In the genomic region with DNA sequence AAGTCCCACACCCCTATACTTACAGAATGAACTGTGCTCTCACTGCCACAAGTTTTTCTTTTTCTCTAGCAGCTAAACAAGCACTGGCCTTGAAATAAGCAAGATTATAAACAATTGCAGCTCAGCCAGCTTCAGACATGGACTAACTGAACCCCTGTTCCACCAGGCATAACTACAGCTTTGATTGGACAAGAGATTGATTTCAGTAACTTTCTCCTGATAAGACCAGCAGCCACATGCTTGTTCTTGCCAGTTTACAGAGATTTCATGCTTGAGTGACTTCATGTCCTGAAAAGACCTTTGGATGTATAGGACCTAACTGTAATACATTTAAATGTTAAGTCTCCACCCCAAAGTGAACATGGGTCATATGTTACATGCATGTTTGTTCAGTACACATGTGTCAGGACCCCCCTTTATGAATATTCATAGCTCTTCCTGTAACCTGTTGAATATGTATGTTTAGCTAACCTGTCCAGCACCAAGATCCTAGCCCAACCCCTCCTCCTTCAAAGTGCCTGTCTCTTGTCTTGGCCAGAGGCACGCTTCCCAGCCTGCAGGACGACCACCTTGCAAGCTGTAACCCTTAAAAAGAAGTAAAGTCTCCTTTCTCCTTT, we compare ENCODE assay signal across 2 cellular contexts.
TF ChIP-seq lines count a peak whose summit lies in the region.

No MANE protein-coding gene starts in this region.

TF ChIP-seq in HEK293, 187 proteins besides CTCF, POLR2A, EP300 and RAD21:
- TF ChIP-seq, protein P1, sequence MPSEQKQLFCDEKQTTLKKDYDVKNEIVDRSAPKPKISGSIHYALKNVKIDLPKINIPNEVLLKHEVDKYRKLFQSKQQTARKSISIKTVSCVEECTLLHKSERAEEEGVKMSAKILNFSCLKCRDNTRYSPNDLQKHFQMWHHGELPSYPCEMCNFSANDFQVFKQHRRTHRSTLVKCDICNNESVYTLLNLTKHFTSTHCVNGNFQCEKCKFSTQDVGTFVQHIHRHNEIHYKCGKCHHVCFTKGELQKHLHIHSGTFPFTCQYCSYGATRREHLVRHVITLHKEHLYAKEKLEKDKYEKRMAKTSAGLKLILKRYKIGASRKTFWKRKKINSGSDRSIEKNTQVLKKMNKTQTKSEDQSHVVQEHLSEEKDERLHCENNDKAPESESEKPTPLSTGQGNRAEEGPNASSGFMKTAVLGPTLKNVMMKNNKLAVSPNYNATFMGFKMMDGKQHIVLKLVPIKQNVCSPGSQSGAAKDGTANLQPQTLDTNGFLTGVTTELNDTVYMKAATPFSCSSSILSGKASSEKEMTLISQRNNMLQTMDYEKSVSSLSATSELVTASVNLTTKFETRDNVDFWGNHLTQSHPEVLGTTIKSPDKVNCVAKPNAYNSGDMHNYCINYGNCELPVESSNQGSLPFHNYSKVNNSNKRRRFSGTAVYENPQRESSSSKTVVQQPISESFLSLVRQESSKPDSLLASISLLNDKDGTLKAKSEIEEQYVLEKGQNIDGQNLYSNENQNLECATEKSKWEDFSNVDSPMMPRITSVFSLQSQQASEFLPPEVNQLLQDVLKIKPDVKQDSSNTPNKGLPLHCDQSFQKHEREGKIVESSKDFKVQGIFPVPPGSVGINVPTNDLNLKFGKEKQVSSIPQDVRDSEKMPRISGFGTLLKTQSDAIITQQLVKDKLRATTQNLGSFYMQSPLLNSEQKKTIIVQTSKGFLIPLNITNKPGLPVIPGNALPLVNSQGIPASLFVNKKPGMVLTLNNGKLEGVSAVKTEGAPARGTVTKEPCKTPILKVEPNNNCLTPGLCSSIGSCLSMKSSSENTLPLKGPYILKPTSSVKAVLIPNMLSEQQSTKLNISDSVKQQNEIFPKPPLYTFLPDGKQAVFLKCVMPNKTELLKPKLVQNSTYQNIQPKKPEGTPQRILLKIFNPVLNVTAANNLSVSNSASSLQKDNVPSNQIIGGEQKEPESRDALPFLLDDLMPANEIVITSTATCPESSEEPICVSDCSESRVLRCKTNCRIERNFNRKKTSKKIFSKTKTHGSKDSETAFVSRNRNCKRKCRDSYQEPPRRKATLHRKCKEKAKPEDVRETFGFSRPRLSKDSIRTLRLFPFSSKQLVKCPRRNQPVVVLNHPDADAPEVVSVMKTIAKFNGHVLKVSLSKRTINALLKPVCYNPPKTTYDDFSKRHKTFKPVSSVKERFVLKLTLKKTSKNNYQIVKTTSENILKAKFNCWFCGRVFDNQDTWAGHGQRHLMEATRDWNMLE (tag by site-specific recombination; conservative IDR thresholded peaks at IDR 0.05; ENCODE audit: low read depth), result no peak
- TF ChIP-seq ZEB2 (tag by site-specific recombination; IDR thresholded peaks at IDR 0.05), result no peak
- TF ChIP-seq SCRT2 (tag by site-specific recombination; IDR thresholded peaks at IDR 0.05), result peak; percentile 93
- TF ChIP-seq ZNF677 (tag by site-specific recombination; IDR thresholded peaks at IDR 0.05), result peak; percentile 20; the same call in 1 of the 2 replicates
- peak; percentile 86; the same call in 1 of the 2 replicates for TF ChIP-seq SCRT1 (tag by site-specific recombination; IDR thresholded peaks at IDR 0.05; ENCODE audit: borderline replicate concordance)
- 0 out of 2 replicates have a peak, but pooled peaks have one; percentile 63 for TF ChIP-seq ZSCAN30 (tag by site-specific recombination; IDR thresholded peaks at IDR 0.05)
- TF ChIP-seq ZNF10 (tag by site-specific recombination; IDR thresholded peaks at IDR 0.05), result 0 out of 2 replicates have a peak, but pooled peaks have one; percentile 26

TF ChIP-seq in K562, 482 proteins besides CTCF, POLR2A, EP300 and RAD21:
- TF ChIP-seq RCOR1 (IDR thresholded peaks at IDR 0.05; ENCODE audit: borderline replicate concordance in 1 of 2, low read depth in 2 of 2, low read length in 2 of 2) (peak in 1 of 2 experiments; percentile 51; a peak in 1 of 4 replicates), NCOR1 (IDR thresholded peaks at IDR 0.05) (no peak), ZFX (CRISPR knock-in tag; IDR thresholded peaks at IDR 0.05) (no peak), ZNF584 (CRISPR knock-in tag; IDR thresholded peaks at IDR 0.05; ENCODE audit: low read depth) (no peak), ZNF778 (CRISPR knock-in tag; IDR thresholded peaks at IDR 0.05) (no peak), HDAC2 (IDR thresholded peaks at IDR 0.05) (no peak), MYC (IDR thresholded peaks at IDR 0.05; ENCODE audit: low read depth, low read length) (0 out of 2 replicates have a peak, but pooled peaks have one; percentile 14), MYC (CRISPR knock-in tag; IDR thresholded peaks at IDR 0.05; ENCODE audit: borderline replicate concordance, low read depth) (no peak), ASH1L (IDR thresholded peaks at IDR 0.05; ENCODE audit: borderline replicate concordance, low read depth, partially characterized antibody) (no peak), ZNF444 (CRISPR knock-in tag; IDR thresholded peaks at IDR 0.05) (no peak), L3MBTL2 (IDR thresholded peaks at IDR 0.05) (peak; percentile 57), KDM1A (IDR thresholded peaks at IDR 0.05) (0 out of 4 replicates have a peak, but pooled peaks of 1 of the 2 experiments have one; percentile 27), PHB (CRISPR knock-in tag; IDR thresholded peaks at IDR 0.05) (no peak)
- TF ChIP-seq, protein P2, sequence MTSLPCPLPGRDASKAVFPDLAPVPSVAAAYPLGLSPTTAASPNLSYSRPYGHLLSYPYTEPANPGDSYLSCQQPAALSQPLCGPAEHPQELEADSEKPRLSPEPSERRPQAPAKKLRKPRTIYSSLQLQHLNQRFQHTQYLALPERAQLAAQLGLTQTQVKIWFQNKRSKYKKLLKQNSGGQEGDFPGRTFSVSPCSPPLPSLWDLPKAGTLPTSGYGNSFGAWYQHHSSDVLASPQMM (CRISPR knock-in tag; IDR thresholded peaks at IDR 0.05), result no peak
TF ChIP-seq in K562: peak in this region for 4.
